10 cellular contexts compared by ENCODE assay signal in genomic region chr17:74466785-74467158, GRCh38. TPM values are rescaled to one million over a fixed set of nuclear protein-coding genes. Genes with fewer than 3 reads are reported as not detected.
A peak's percentile ranks its signal among the peaks of the same experiment; 100 is the strongest.
DNase-seq lines count a peak whose midpoint lies in the region; ATAC-seq and TF ChIP-seq lines count a peak whose summit lies in the region.
"Had no signal": no experiment of that assay in that cellular context is flagged by ENCODE, and none has a peak within 500 bp of the region (broad histone marks: within the 10 kb centered on the region; RNA-seq: fewer than 3 reads in every experiment).

No MANE protein-coding gene starts in this region.

- 25 to 36% methylated on average over 11 to 15 of the region's 15 CpGs for WGBS in body of pancreas, 2 donors

- TF ChIP-seq CTCF in natural killer cell (IDR thresholded peaks at IDR 0.05) (no peak), body of pancreas (IDR thresholded peaks at IDR 0.05) (no peak)

- TF ChIP-seq POLR2A in body of pancreas (IDR thresholded peaks at IDR 0.05), result no peak

- H3K4me1 ChIP-seq in effector memory CD4-positive, alpha-beta T cell (ENCODE audit: control insufficient read depth, insufficient read depth, low read length, poor library complexity, severe bottlenecking), result peaks cover 39% of the 10 kb centered on the region
- no peaks in the 10 kb centered on the region for H3K4me1 ChIP-seq in body of pancreas

- peak overlapping the region; percentile 55 for H3K4me3 ChIP-seq in effector memory CD4-positive, alpha-beta T cell (ENCODE audit: insufficient read depth, low read depth, low read length, poor library complexity, severe bottlenecking)
- no peak overlapping the region for H3K4me3 ChIP-seq in body of pancreas

- H3K4me3 Mint-ChIP-seq in natural killer cell, result no peak overlapping the region

- H3K9me3 ChIP-seq in effector memory CD4-positive, alpha-beta T cell (ENCODE audit: control insufficient read depth, low read length), result no peaks in the 10 kb centered on the region
- no peaks in the 10 kb centered on the region for H3K9me3 ChIP-seq in body of pancreas

- H3K27ac Mint-ChIP-seq in natural killer cell, result no peak overlapping the region

- intact Hi-C loops in natural killer cell (cut with micrococcal nuclease), result no loop called here
- intact Hi-C loops in body of pancreas (cut with DNase I), result no loop called here

- H3K27ac ChIP-seq in effector memory CD4-positive, alpha-beta T cell (ENCODE audit: insufficient read depth, low read length, poor library complexity, severe bottlenecking), result peak overlapping the region; percentile 68
- peak overlapping the region in 1 of 4 donors; percentile 22 for H3K27ac ChIP-seq in body of pancreas

- H3K27me3 ChIP-seq in effector memory CD4-positive, alpha-beta T cell (replicated peaks; ENCODE audit: control insufficient read depth, insufficient read depth, low read length, poor library complexity, severe bottlenecking), result no peaks in the 10 kb centered on the region
- no peaks in the 10 kb centered on the region for H3K27me3 ChIP-seq in body of pancreas

- H3K27me3 Mint-ChIP-seq in natural killer cell (ENCODE audit: low read depth in 2 of 2), result no peaks in the 10 kb centered on the region

- peaks cover 9% of the 10 kb centered on the region for H3K36me3 Mint-ChIP-seq in natural killer cell

- peak; percentile 25 for DNase-seq in CD1c-positive myeloid dendritic cell (ENCODE audit: extremely low spot score)
- DNase-seq in effector memory CD4-positive, alpha-beta T cell, result no peak
- no peak for DNase-seq in natural killer cell
- no peak for DNase-seq in GF-D8 (lab: John Stamatoyannopoulos, UW)
- DNase-seq in HK-2 (ENCODE audit: unreplicated experiment), result no peak
- DNase-seq in body of pancreas, result no peak
- DNase-seq in GOT3 (lab: John Stamatoyannopoulos, UW), result no peak
- DNase-seq: effector CD4-positive, alpha-beta T cell had no signal

- ATAC-seq in HG02759 (IDR thresholded peaks at IDR 0.05; ENCODE audit: unreplicated experiment) (peak; percentile 9), natural killer cell (peak in 2 of 3 donors; percentile 10 to 27), body of pancreas (no peak)

- H3K9me3 Mint-ChIP-seq in natural killer cell, result no peaks in the 10 kb centered on the region

- H3K4me1 Mint-ChIP-seq in natural killer cell, result peaks cover 34 to 45% of the 10 kb centered on the region in 2 donors

- H3K36me3 ChIP-seq in effector memory CD4-positive, alpha-beta T cell (ENCODE audit: control insufficient read depth, insufficient read depth, low read length), result no peaks in the 10 kb centered on the region
- no peaks in the 10 kb centered on the region for H3K36me3 ChIP-seq in body of pancreas (replicated peaks in 1 of 2; ENCODE audit: insufficient read depth in 1 of 2, low read depth in 2 of 2)

RNA-seq across cellular contexts. Expression of gene CD300A, which starts 0.3 kb away (rescaled TPM):
- total RNA-seq in natural killer cell, result 100 to 1,000 TPM; 287 to 370 (median 295) TPM
- 1 to 10 TPM; 2.0 to 3.1 TPM for total RNA-seq in body of pancreas
- total RNA-seq: M059J had no signal

RNA-seq across cellular contexts. Expression of gene GPRC5C, which starts 34.9 kb away (rescaled TPM):
- total RNA-seq in natural killer cell, result under 1 TPM; 0.26 to 0.60 (median 0.29) TPM
- 10 to 100 TPM; 68.0 to 71.2 TPM for total RNA-seq in body of pancreas

Comparison
In these comparisons a context has a peak if more than half of its experiments do, and no peak if none do; other contexts are left out.
1. RNA of gene CD300A, which starts 0.3 kb away (total RNA-seq): 287 to 370 TPM in natural killer cell; 2.0 to 3.1 TPM in body of pancreas; every median in the first group is over 10 times any median in the second.
2. RNA of gene GPRC5C, which starts 34.9 kb away (total RNA-seq): 68.0 to 71.2 TPM in body of pancreas; 0.26 to 0.60 TPM in natural killer cell; every median in the first group is over 10 times any median in the second.